In genomic region chr16:25817295-25817694, GRCh38 we compare ENCODE assay signal across 34 cellular contexts.
"Had no signal": no experiment of that assay in that cellular context is flagged by ENCODE, and none has a peak within 500 bp of the region (broad histone marks: within the 10 kb centered on the region; RNA-seq: fewer than 3 reads in every experiment).

No MANE protein-coding gene starts in this region.

- FAIRE-seq: astrocyte, bronchial epithelial cell had no signal

- H3K9me3 ChIP-seq: adrenal gland, ascending aorta, body of pancreas, breast epithelium had no signal

- H3K27ac ChIP-seq: adrenal gland, ascending aorta, body of pancreas, brain microvascular endothelial cell, breast epithelium, cardiac muscle cell had no signal

- H3K4me3 ChIP-seq: adrenal gland, ascending aorta, body of pancreas, breast epithelium, cardiac muscle cell had no signal

- H3K4me1 ChIP-seq: adrenal gland, ascending aorta, body of pancreas, breast epithelium had no signal

- ATAC-seq: activated naive CD4-positive, alpha-beta T cell treated with anti-CD3 and anti-CD28 coated beads, Interleukin-2, amount 50 U/mL, for 72 hours; activated naive CD8-positive, alpha-beta T cell treated with anti-CD3 and anti-CD28 coated beads, Interleukin-2, amount 50 U/mL, for 24 hours; activated T-cell treated with anti-CD3 and anti-CD28 coated beads, Interleukin-2, amount 50 U/mL, for 4 hours; activated T-cell treated with anti-CD3 and anti-CD28 coated beads, Interleukin-2, amount 50 U/mL, for 72 hours; activated T-helper 17 cell treated with anti-CD3 and anti-CD28 coated beads, Interleukin-2, amount 50 U/mL, for 72 hours; body of pancreas had no signal

- H3K36me3 ChIP-seq: adrenal gland, ascending aorta, brain microvascular endothelial cell, breast epithelium, cardiac muscle cell had no signal

- DNase-seq: activated effector memory CD4-positive, alpha-beta T cell treated with anti-CD3 and anti-CD28 coated beads, Interleukin-2, amount 50 U/mL, for 16 hours; activated effector memory CD4-positive, alpha-beta T cell treated with Interleukin-2 at 50 U/mL for 16 hours; activated gamma-delta T cell; activated gamma-delta T cell treated with Interleukin-2 at 50 U/mL for 16 hours; activated naive CD4-positive, alpha-beta T cell; activated naive CD4-positive, alpha-beta T cell treated with anti-CD3 and anti-CD28 coated beads for 36 hours; activated naive CD4-positive, alpha-beta T cell treated with anti-CD3 and anti-CD28 coated beads, Interleukin-2, amount 10 ng/mL, durations not matched to agents 7 days and 5 days; activated naive CD4-positive, alpha-beta T cell treated with anti-CD3 and anti-CD28 coated beads, Interleukin-2, amount 50 U/mL, for 16 hours; activated naive CD4-positive, alpha-beta T cell treated with Interleukin-2 at 50 U/mL for 16 hours; activated naive CD8-positive, alpha-beta T cell treated with anti-CD3 and anti-CD28 coated beads for 36 hours; activated naive CD8-positive, alpha-beta T cell treated with anti-CD3 and anti-CD28 coated beads, Interleukin-2, amount 10 ng/mL, durations not matched to agents 7 days and 5 days; activated naive CD8-positive, alpha-beta T cell treated with anti-CD3 and anti-CD28 coated beads, Interleukin-2, amount 50 U/mL, for 24 hours; activated T-cell treated with anti-CD3 and anti-CD28 coated beads, Interleukin-2, amount 50 U/mL, for 1 hour; activated T-cell treated with anti-CD3 and anti-CD28 coated beads, Interleukin-2, amount 50 U/mL, for 24 hours; activated T-cell treated with anti-CD3 and anti-CD28 coated beads, Interleukin-2, amount 50 U/mL, for 4 hours; activated T-cell treated with anti-CD3 and anti-CD28 coated beads, Interleukin-2, amount 50 U/mL, for 48 hours; activated T-cell treated with anti-CD3 and anti-CD28 coated beads, Interleukin-2, amount 50 U/mL, for 72 hours; adrenal gland; amniotic stem cell; amygdala; anterior cingulate cortex; aorta; body of pancreas; brain microvascular endothelial cell; caudate nucleus; central memory CD4-positive, alpha-beta T cell; cerebellar nuclear complex had no signal

- H3K27me3 ChIP-seq: adrenal gland, ascending aorta, body of pancreas, brain microvascular endothelial cell, cardiac muscle cell had no signal
